In genomic region chr13:36362251-36362650, GRCh38 we compare ENCODE assay signal across 12 cellular contexts. TPM values are rescaled to one million over a fixed set of nuclear protein-coding genes. Genes with fewer than 3 reads are reported as not detected.
DNase-seq lines count a peak whose midpoint lies in the region; ATAC-seq and TF ChIP-seq lines count a peak whose summit lies in the region.
"Had no signal": no experiment of that assay in that cellular context is flagged by ENCODE, and none has a peak within 500 bp of the region (broad histone marks: within the 10 kb centered on the region; RNA-seq: fewer than 3 reads in every experiment).

No MANE protein-coding gene starts in this region.

- ATAC-seq in GM21825 (IDR thresholded peaks at IDR 0.05; ENCODE audit: unreplicated experiment) (no peak), GM21381 (IDR thresholded peaks at IDR 0.05; ENCODE audit: unreplicated experiment) (no peak), HG02840 (IDR thresholded peaks at IDR 0.05; ENCODE audit: low FRiP score, unreplicated experiment) (no peak)
- ATAC-seq: CD8-positive, alpha-beta T cell had no signal

- intact Hi-C loops in left ventricle myocardium inferior (cut with micrococcal nuclease): no loop called here

- no peak overlapping the region for H3K4me3 ChIP-seq in left ventricle myocardium inferior

- in situ Hi-C loops in ACHN (cut with HindIII; ENCODE audit: low pct_ligation_motif_present, low pct_unique_long_range_greater_than_20kb, low sequenced_read_pairs): no loop called here

- DNase-seq in ACHN (peak; percentile 68), HCEC 1CT (peak; percentile 92), amniotic stem cell (lab: John Stamatoyannopoulos, UW) (peak; percentile 38), left ventricle myocardium inferior (no peak), SW 1271 (lab: John Stamatoyannopoulos, UW) (no peak)
- DNase-seq: activated naive CD4-positive, alpha-beta T cell treated with anti-CD3 and anti-CD28 coated beads for 36 hours; CD8-positive, alpha-beta T cell; mesendoderm; NCI-H1105 treated with DMSO at 0.1 percent for 48 hours had no signal

- H3K27me3 ChIP-seq in left ventricle myocardium inferior (ENCODE audit: low read depth): no peaks in the 10 kb centered on the region

- peak overlapping the region; percentile 28 for H3K27ac ChIP-seq in left ventricle myocardium inferior (replicated peaks)

- TF ChIP-seq CTCF in left ventricle myocardium inferior (IDR thresholded peaks at IDR 0.05; ENCODE audit: borderline replicate concordance): no peak

- no peaks in the 10 kb centered on the region for H3K36me3 ChIP-seq in left ventricle myocardium inferior

- H3K4me1 ChIP-seq in left ventricle myocardium inferior: no peaks in the 10 kb centered on the region

- H3K9me3 ChIP-seq in left ventricle myocardium inferior (replicated peaks): no peaks in the 10 kb centered on the region

RNA-seq across cellular contexts. Expression of gene SPART, which starts 16.1 kb away (rescaled TPM):
- total RNA-seq in left ventricle myocardium inferior: 32.7 TPM

Comparison
In these comparisons a context has a peak if more than half of its experiments do, and no peak if none do; other contexts are left out.
1. DNase-seq: peak in ACHN (single experiment), HCEC 1CT (single experiment) and amniotic stem cell (single experiment); none in left ventricle myocardium inferior (single experiment) and SW 1271 (0 of 2).